In genomic region chr7:2918406-2918805, GRCh38 we compare ENCODE assay signal across 23 cellular contexts.
"Had no signal": no experiment of that assay in that cellular context is flagged by ENCODE, and none has a peak within 500 bp of the region (broad histone marks: within the 10 kb centered on the region; RNA-seq: fewer than 3 reads in every experiment).

No MANE protein-coding gene starts in this region.

- H3K27ac Mint-ChIP-seq: activated CD8-positive, alpha-beta T cell treated with anti-CD3 and anti-CD28 coated beads for 36 hours; activated naive CD8-positive, alpha-beta T cell; activated T-helper 17 cell treated with anti-CD3 and anti-CD28 coated beads, Interleukin-2, amount 50 U/mL, for 72 hours; brain; dendritic cell treated with granulocyte-macrophage colony-stimulating factor and Interleukin-4, amounts not matched to agents 40 ng/mL and 50 ng/mL, for 4 days; endodermal cell had no signal

- H3K9me3 Mint-ChIP-seq: activated CD8-positive, alpha-beta T cell treated with anti-CD3 and anti-CD28 coated beads for 36 hours; activated T-cell treated with anti-CD3 and anti-CD28 coated beads, Interleukin-2, amount 50 U/mL, for 4 hours; activated T-helper 17 cell treated with anti-CD3 and anti-CD28 coated beads, Interleukin-2, amount 50 U/mL, for 72 hours; central memory CD8-positive, alpha-beta T cell; dendritic cell treated with granulocyte-macrophage colony-stimulating factor and Interleukin-4, amounts not matched to agents 40 ng/mL and 50 ng/mL, for 4 days; endodermal cell had no signal

- H3K27me3 Mint-ChIP-seq: activated CD8-positive, alpha-beta T cell treated with anti-CD3 and anti-CD28 coated beads for 36 hours; activated naive CD8-positive, alpha-beta T cell; activated T-helper 17 cell treated with anti-CD3 and anti-CD28 coated beads, Interleukin-2, amount 50 U/mL, for 72 hours; central memory CD8-positive, alpha-beta T cell had no signal

- DNase-seq: activated CD4-positive, alpha-beta T cell treated with anti-CD3 and anti-CD28 coated beads for 4 hours; activated CD4-positive, alpha-beta T cell treated with anti-CD3 and anti-CD28 coated beads, Interleukin-2, amount 50 U/mL, for 1 hour; activated CD4-positive, alpha-beta T cell treated with anti-CD3 and anti-CD28 coated beads, Interleukin-2, amount 50 U/mL, for 48 hours; activated CD4-positive, CD25-positive, alpha-beta regulatory T cell; activated CD4-positive, CD25-positive, alpha-beta regulatory T cell treated with anti-CD3 and anti-CD28 coated beads, Interleukin-2, amount 50 U/mL, for 72 hours; activated CD8-positive, alpha-beta memory T cell treated with anti-CD3 and anti-CD28 coated beads for 24 hours; activated CD8-positive, alpha-beta T cell treated with anti-CD3 and anti-CD28 coated beads for 36 hours; activated effector memory CD4-positive, alpha-beta T cell treated with Interleukin-2 at 50 U/mL for 16 hours; activated gamma-delta T cell treated with Interleukin-2 at 50 U/mL for 16 hours; activated naive CD4-positive, alpha-beta T cell treated with anti-CD3 and anti-CD28 coated beads, Interleukin-2, amount 50 U/mL, for 16 hours; activated naive CD4-positive, alpha-beta T cell treated with Interleukin-2 at 50 U/mL for 16 hours; activated T-cell treated with anti-CD3 and anti-CD28 coated beads, Interleukin-2, amount 50 U/mL, for 4 hours; dorsolateral prefrontal cortex; effector memory CD4-positive, alpha-beta T cell; endodermal cell; foreskin fibroblast; T-helper 2 cell had no signal

- ATAC-seq: activated CD8-positive, alpha-beta T cell treated with anti-CD3 and anti-CD28 coated beads for 36 hours; activated T-cell treated with anti-CD3 and anti-CD28 coated beads, Interleukin-2, amount 50 U/mL, for 4 hours; activated T-helper 17 cell treated with anti-CD3 and anti-CD28 coated beads, Interleukin-2, amount 50 U/mL, for 72 hours; esophagus mucosa had no signal

- H3K4me3 Mint-ChIP-seq: activated CD8-positive, alpha-beta T cell treated with anti-CD3 and anti-CD28 coated beads for 36 hours; activated naive CD8-positive, alpha-beta T cell; activated T-cell treated with anti-CD3 and anti-CD28 coated beads, Interleukin-2, amount 50 U/mL, for 4 hours; activated T-helper 17 cell treated with anti-CD3 and anti-CD28 coated beads, Interleukin-2, amount 50 U/mL, for 72 hours; brain; central memory CD8-positive, alpha-beta T cell; dendritic cell treated with granulocyte-macrophage colony-stimulating factor and Interleukin-4, amounts not matched to agents 40 ng/mL and 50 ng/mL, for 4 days; endodermal cell had no signal

- H3K36me3 Mint-ChIP-seq: brain had no signal

- H3K4me1 Mint-ChIP-seq: central memory CD8-positive, alpha-beta T cell; endodermal cell had no signal
